Comparison of ENCODE assay signal across 1 cellular context in genomic region chr2:20538308-20539132, GRCh38.
TF ChIP-seq lines count a peak whose summit lies in the region.

No MANE protein-coding gene starts in this region.

TF ChIP-seq in HepG2, 621 proteins besides CTCF, POLR2A, EP300 and RAD21 (continued from another document):
- peak; percentile 35; the same call in 1 of the 2 replicates for TF ChIP-seq ZNF280B (CRISPR knock-in tag; IDR thresholded peaks at IDR 0.05; ENCODE audit: borderline replicate concordance)
- TF ChIP-seq IRX3 (CRISPR knock-in tag; IDR thresholded peaks at IDR 0.05; ENCODE audit: borderline replicate concordance, low read depth): no peak
